In genomic region chr12:51172515-51173431, GRCh38 we compare ENCODE assay signal across 8 cellular contexts. TPM values are rescaled to one million over a fixed set of nuclear protein-coding genes. Genes with fewer than 3 reads are reported as not detected.
DNase-seq lines count a peak whose midpoint lies in the region; ATAC-seq and TF ChIP-seq lines count a peak whose summit lies in the region.

TFCP2 (minus strand) TSS chr12:51173135; CDS start chr12:51172422, 713 bp downstream.

- DNase-seq in BJ (ENCODE audit: low read depth): peak; percentile 71
- DNase-seq in NCI-H748 treated with DMSO at 0.1 percent for 48 hours (lab: John Stamatoyannopoulos, UW): peak; percentile 91
- DNase-seq in activated CD4-positive, alpha-beta T cell treated with anti-CD3 and anti-CD28 coated beads, Interleukin-2, amount 50 U/mL, for 24 hours (ENCODE audit: low read depth in 1 of 2, low spot score in 1 of 2): peak; percentile 75 to 91
- peak; percentile 95 for DNase-seq in dedifferentiated amniotic fluid mesenchymal stem cell (ENCODE audit: extremely low spot score)
- peak; percentile 96 for DNase-seq in left lobe of liver (ENCODE audit: low spot score)
- peak; percentile 92 to 94 for DNase-seq in stimulated activated CD4-positive, alpha-beta T cell treated with anti-CD3 and anti-CD28 coated beads, Interleukin-2, amount 100 ng/mL, for 24 hours

- no peaks in the 10 kb centered on the region for H3K27me3 ChIP-seq in BJ (ENCODE audit: control insufficient read depth, insufficient read depth, low read length)

- POLR2A ChIA-PET in BJ (lab: Charles Lee): no interaction called here

- CTCF ChIA-PET in BJ (lab: Yijun Ruan, JAX): interaction anchor here (1.2 kb wide), 1 partner anchor 12 kb away, joined by 3 read pairs; no protein-coding TSS in a partner anchor

- H3K36me3 ChIP-seq in BJ (ENCODE audit: control insufficient read depth, insufficient read depth, low read length): no peaks in the 10 kb centered on the region

- ATAC-seq in GM19324 (IDR thresholded peaks at IDR 0.05; ENCODE audit: low FRiP score, unreplicated experiment): peak; percentile 97
- ATAC-seq in HG03460 (IDR thresholded peaks at IDR 0.05; ENCODE audit: unreplicated experiment): peak; percentile 88
- peak; percentile 95 for ATAC-seq in left lobe of liver

- H3K4me3 ChIP-seq in BJ (ENCODE audit: low read depth, low read length): peak within 1 kb of the TSS; percentile 90

- TF ChIP-seq CTCF in BJ (IDR thresholded peaks at IDR 0.05; ENCODE audit: insufficient read depth, low read depth, low read length): no peak

RNA-seq across cellular contexts. Expression of gene TFCP2, which starts in this region (rescaled TPM):
- polyA plus RNA-seq in BJ (2011; rRNA removed): 11.4 and 16.0 TPM in 2 replicates
- 5.5 and 5.9 TPM in 2 replicates for polyA minus RNA-seq in BJ (2011; rRNA and poly(A)+ RNA removed)
- total RNA-seq in left lobe of liver: 7.7 TPM

Comparison
In these comparisons a context has a peak if more than half of its experiments do, and no peak if none do; other contexts are left out.
1. Peak in every context shown above with its lines: DNase-seq, ATAC-seq and H3K4me3 ChIP-seq.